9 cellular contexts compared by ENCODE assay signal in genomic region chr17:78214706-78215061, GRCh38. TPM values are rescaled to one million over a fixed set of nuclear protein-coding genes. Genes with fewer than 3 reads are reported as not detected.
DNase-seq lines count a peak whose midpoint lies in the region; ATAC-seq and TF ChIP-seq lines count a peak whose summit lies in the region.
"Had no signal": no experiment of that assay in that cellular context is flagged by ENCODE, and none has a peak within 500 bp of the region (broad histone marks: within the 10 kb centered on the region; RNA-seq: fewer than 3 reads in every experiment).

No MANE protein-coding gene starts in this region.

- H3K4me3 ChIP-seq in CD8-positive, alpha-beta memory T cell (ENCODE audit: low read length): peak overlapping the region; percentile 53

- H3K27ac ChIP-seq in CD8-positive, alpha-beta memory T cell (ENCODE audit: low read depth, low read length): peak overlapping the region; percentile 59

- no peak for TF ChIP-seq CTCF in nephron progenitor cell (IDR thresholded peaks at IDR 0.05)

- H3K4me1 ChIP-seq in CD8-positive, alpha-beta memory T cell (ENCODE audit: insufficient read depth, low read length): peaks cover 6% of the 10 kb centered on the region

- H3K36me3 Mint-ChIP-seq in CD8-positive, alpha-beta memory T cell: no peaks in the 10 kb centered on the region
- peaks cover 27% of the 10 kb centered on the region for H3K36me3 Mint-ChIP-seq in nephron progenitor cell (ENCODE audit: low read depth)

- no peak for ATAC-seq in HG03442 (IDR thresholded peaks at IDR 0.05; ENCODE audit: unreplicated experiment)

- no peaks in the 10 kb centered on the region for H3K27me3 Mint-ChIP-seq in CD8-positive, alpha-beta memory T cell
- peaks cover 16% of the 10 kb centered on the region for H3K27me3 Mint-ChIP-seq in nephron progenitor cell (ENCODE audit: low read depth, poor library complexity)

- H3K4me1 Mint-ChIP-seq in CD8-positive, alpha-beta memory T cell: peaks cover 2 to 10% (median 5%) of the 10 kb centered on the region in 3 donors
- peaks cover 30% of the 10 kb centered on the region for H3K4me1 Mint-ChIP-seq in nephron progenitor cell

- H3K27ac Mint-ChIP-seq in CD8-positive, alpha-beta memory T cell: no peak overlapping the region
- peak overlapping the region; percentile 85 for H3K27ac Mint-ChIP-seq in nephron progenitor cell

- CTCF ChIA-PET in CD8-positive, alpha-beta memory T cell (lab: Charles Lee): no interaction called here

- H3K9me3 Mint-ChIP-seq in CD8-positive, alpha-beta memory T cell: no peaks in the 10 kb centered on the region
- H3K9me3 Mint-ChIP-seq in nephron progenitor cell: no peaks in the 10 kb centered on the region

- H3K36me3 ChIP-seq in CD8-positive, alpha-beta memory T cell (ENCODE audit: insufficient read depth, low read length): no peaks in the 10 kb centered on the region

- POLR2A ChIA-PET in CD8-positive, alpha-beta memory T cell (lab: Charles Lee): interaction anchor here (1.0 kb wide), 1 partner anchor 93 kb away, joined by 4 read pairs; no protein-coding TSS in a partner anchor

- no peak for DNase-seq in CD8-positive, alpha-beta memory T cell
- DNase-seq in NAMALWA (ENCODE audit: low spot score) (peak; percentile 32), dermis blood vessel endothelial cell (peak; percentile 12), nephron progenitor cell (no peak), NCI-H1092 (lab: John Stamatoyannopoulos, UW) (no peak), GF-D8 (lab: John Stamatoyannopoulos, UW) (no peak), NCI-H1092 treated with DMSO at 0.1 percent for 48 hours (lab: John Stamatoyannopoulos, UW) (no peak)

- no peaks in the 10 kb centered on the region for H3K27me3 ChIP-seq in CD8-positive, alpha-beta memory T cell (ENCODE audit: insufficient read depth, low read length, poor library complexity, severe bottlenecking)

- H3K4me3 Mint-ChIP-seq in CD8-positive, alpha-beta memory T cell: peak overlapping the region; percentile 42 to 77 (median 68)
- peak overlapping the region; percentile 95 for H3K4me3 Mint-ChIP-seq in nephron progenitor cell

- H3K9me3 ChIP-seq in CD8-positive, alpha-beta memory T cell (ENCODE audit: low read length): no peaks in the 10 kb centered on the region

RNA-seq across cellular contexts. Expression of gene BIRC5, which starts 0.6 kb away (rescaled TPM):
- total RNA-seq in CD8-positive, alpha-beta memory T cell: 10 to 100 TPM; 61.0 to 65.1 TPM
- polyA plus RNA-seq in CD8-positive, alpha-beta memory T cell: 0.69 TPM
- total RNA-seq in dermis blood vessel endothelial cell: 23.5 and 91.0 TPM in 2 replicates

RNA-seq across cellular contexts. Expression of gene TMEM235, which starts 16.7 kb away (rescaled TPM):
- total RNA-seq in CD8-positive, alpha-beta memory T cell: not detected
- polyA plus RNA-seq in CD8-positive, alpha-beta memory T cell: not detected
- total RNA-seq in dermis blood vessel endothelial cell: 0.51 and 0.84 TPM in 2 replicates
- total RNA-seq: NCI-H460 had no signal

RNA-seq across cellular contexts. Expression of gene AFMID, which starts 27.5 kb away (rescaled TPM):
- total RNA-seq in CD8-positive, alpha-beta memory T cell: 10 to 100 TPM; 24.7 to 30.2 TPM
- 1.4 TPM for polyA plus RNA-seq in CD8-positive, alpha-beta memory T cell
- total RNA-seq in dermis blood vessel endothelial cell: 54.9 and 95.6 TPM in 2 replicates

RNA-seq across cellular contexts. Expression of gene TK1, which starts 27.8 kb away (rescaled TPM):
- total RNA-seq in CD8-positive, alpha-beta memory T cell: 10 to 100 TPM; 84.4 to 86.2 TPM
- 2.2 TPM for polyA plus RNA-seq in CD8-positive, alpha-beta memory T cell
- 98.7 and 170 TPM in 2 replicates for total RNA-seq in dermis blood vessel endothelial cell

RNA-seq across cellular contexts. Expression of gene SYNGR2, which starts 46.3 kb away (rescaled TPM):
- total RNA-seq in CD8-positive, alpha-beta memory T cell: 100 to 1,000 TPM; 186 to 200 TPM
- polyA plus RNA-seq in CD8-positive, alpha-beta memory T cell: 140 TPM
- total RNA-seq in dermis blood vessel endothelial cell: 48.0 and 54.0 TPM in 2 replicates

Comparison
In these comparisons a context has a peak if more than half of its experiments do, and no peak if none do; other contexts are left out.
1. DNase-seq: peak in NAMALWA (single experiment) and dermis blood vessel endothelial cell (single experiment); none in CD8-positive, alpha-beta memory T cell (0 of 5), nephron progenitor cell (single experiment), NCI-H1092 (single experiment), GF-D8 (single experiment) and NCI-H1092 treated with DMSO at 0.1 percent for 48 hours (single experiment).